Comparison of ENCODE assay signal across 9 cellular contexts in genomic region chr11:120212259-120212888, GRCh38. TPM values are rescaled to one million over a fixed set of nuclear protein-coding genes. Genes with fewer than 3 reads are reported as not detected.
A peak's percentile ranks its signal among the peaks of the same experiment; 100 is the strongest.
DNase-seq lines count a peak whose midpoint lies in the region; ATAC-seq and TF ChIP-seq lines count a peak whose summit lies in the region.
"Had no signal": no experiment of that assay in that cellular context is flagged by ENCODE, and none has a peak within 500 bp of the region (broad histone marks: within the 10 kb centered on the region; RNA-seq: fewer than 3 reads in every experiment).

No MANE protein-coding gene starts in this region.

- H3K4me3 Mint-ChIP-seq in activated naive CD8-positive, alpha-beta T cell, result peak overlapping the region; percentile 70

- intact Hi-C loops in sciatic nerve (cut with DNase I), result no loop called here

- ATAC-seq in foreskin keratinocyte, result peak; percentile 8
- peak; percentile 2 for ATAC-seq in sciatic nerve
- ATAC-seq in GM18498 (IDR thresholded peaks at IDR 0.05; ENCODE audit: unreplicated experiment), result no peak

- no peaks in the 10 kb centered on the region for H3K27me3 ChIP-seq in foreskin keratinocyte

- H3K27ac Mint-ChIP-seq in activated naive CD8-positive, alpha-beta T cell, result no peak overlapping the region

- no peak overlapping the region for H3K27ac ChIP-seq in foreskin keratinocyte

- H3K4me1 ChIP-seq in foreskin keratinocyte, result peaks cover 7% of the 10 kb centered on the region

- TF ChIP-seq CTCF in foreskin keratinocyte (conservative IDR thresholded peaks at IDR 0.05), result no peak

- peaks cover 17% of the 10 kb centered on the region for H3K4me1 Mint-ChIP-seq in activated naive CD8-positive, alpha-beta T cell (ENCODE audit: low read depth)

- no peaks in the 10 kb centered on the region for H3K9me3 Mint-ChIP-seq in activated naive CD8-positive, alpha-beta T cell (ENCODE audit: low read depth)

- DNase-seq in EH (ENCODE audit: low read depth) (peak; percentile 25), foreskin keratinocyte (no peak), sciatic nerve (ENCODE audit: low spot score) (no peak), activated gamma-delta T cell (lab: John Stamatoyannopoulos, UW) (no peak), NCI-H2107 (lab: John Stamatoyannopoulos, UW) (no peak)
- DNase-seq in stimulated activated CD4-positive, alpha-beta T cell treated with anti-CD3 and anti-CD28 coated beads, Interleukin-12 subunit alpha, Interleukin-12 subunit beta, amount 100 ng/mL, for 4 hours, result no peak
- DNase-seq: NCI-H524 had no signal

- no peaks in the 10 kb centered on the region for H3K36me3 Mint-ChIP-seq in activated naive CD8-positive, alpha-beta T cell

- H3K27me3 Mint-ChIP-seq in activated naive CD8-positive, alpha-beta T cell, result peaks cover 6% of the 10 kb centered on the region

RNA-seq across cellular contexts. Expression of gene OAF, which starts 1.5 kb away (rescaled TPM):
- total RNA-seq in foreskin keratinocyte (17.3 and 20.0 TPM in 2 replicates), sciatic nerve (183 TPM)
- polyA plus RNA-seq in foreskin keratinocyte, result 23.0 and 24.2 TPM in 2 replicates

RNA-seq across cellular contexts. Expression of gene POU2F3, which starts 27.6 kb away (rescaled TPM):
- total RNA-seq in foreskin keratinocyte (0.21 and 0.58 TPM in 2 replicates), sciatic nerve (not detected)
- 0.17 and 0.27 TPM in 2 replicates for polyA plus RNA-seq in foreskin keratinocyte
